ENCODE assay signal across 1 cellular context in the genomic region with DNA sequence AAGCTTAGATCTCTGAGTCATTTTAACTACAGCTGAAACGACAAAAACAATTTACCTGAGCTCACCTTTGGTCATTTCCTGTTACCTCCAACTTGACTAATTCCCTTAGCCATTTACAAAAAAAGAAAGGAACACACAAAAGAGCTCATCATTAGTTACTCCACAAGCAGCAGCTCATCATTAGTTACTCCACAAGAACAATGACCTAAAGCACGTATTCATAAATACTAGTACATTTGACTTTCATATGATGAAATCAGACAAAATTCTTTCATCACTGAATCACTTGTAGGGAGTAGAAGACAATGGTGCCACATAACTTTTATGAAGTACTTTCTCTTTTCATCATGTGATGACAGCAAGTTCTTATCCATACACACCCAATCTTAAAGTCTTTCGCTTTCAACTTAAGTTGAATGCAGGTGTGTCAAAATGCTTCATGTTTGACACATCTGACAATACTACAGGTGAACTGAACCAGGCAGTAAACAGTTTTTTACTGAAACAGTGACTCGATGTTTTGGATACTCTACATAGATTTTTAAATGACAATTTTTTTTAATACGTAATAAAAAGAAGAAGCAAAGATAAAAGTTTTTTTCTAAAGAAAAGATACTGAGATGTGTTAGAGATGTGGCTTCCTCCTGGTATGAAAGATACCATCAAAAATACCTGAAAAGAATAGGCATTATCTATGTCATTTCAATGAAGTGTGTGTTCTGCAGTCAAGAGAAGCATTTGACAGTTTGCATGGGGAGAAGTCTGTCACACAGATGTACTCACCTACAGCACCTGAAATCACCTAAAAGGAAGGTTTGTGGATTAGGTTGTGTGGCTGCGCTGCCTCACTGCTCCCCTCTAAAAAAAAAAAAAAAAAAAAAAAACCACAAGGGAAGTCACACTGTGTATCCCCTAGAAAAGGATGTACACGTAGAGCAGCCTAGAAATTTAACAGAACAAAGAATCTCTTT.
TF ChIP-seq lines count a peak whose summit lies in the region.

No MANE protein-coding gene starts in this region.

TF ChIP-seq in HepG2, 621 proteins besides CTCF, POLR2A, EP300 and RAD21 (continued from another document):
- TF ChIP-seq ZBTB20 (CRISPR knock-in tag; IDR thresholded peaks at IDR 0.05; ENCODE audit: borderline replicate concordance, low read depth) (no peak), ZNF512B (CRISPR knock-in tag; IDR thresholded peaks at IDR 0.05; ENCODE audit: borderline replicate concordance) (no peak), MAX (IDR thresholded peaks at IDR 0.05) (no peak), ZNF713 (CRISPR knock-in tag; IDR thresholded peaks at IDR 0.05) (no peak), ZBTB1 (CRISPR knock-in tag; IDR thresholded peaks at IDR 0.05; ENCODE audit: borderline replicate concordance) (no peak), IRF9 (CRISPR knock-in tag; IDR thresholded peaks at IDR 0.05; ENCODE audit: borderline replicate concordance) (no peak), ZNF570 (CRISPR knock-in tag; IDR thresholded peaks at IDR 0.05; ENCODE audit: borderline replicate concordance) (no peak)
- TF ChIP-seq, protein P1, sequence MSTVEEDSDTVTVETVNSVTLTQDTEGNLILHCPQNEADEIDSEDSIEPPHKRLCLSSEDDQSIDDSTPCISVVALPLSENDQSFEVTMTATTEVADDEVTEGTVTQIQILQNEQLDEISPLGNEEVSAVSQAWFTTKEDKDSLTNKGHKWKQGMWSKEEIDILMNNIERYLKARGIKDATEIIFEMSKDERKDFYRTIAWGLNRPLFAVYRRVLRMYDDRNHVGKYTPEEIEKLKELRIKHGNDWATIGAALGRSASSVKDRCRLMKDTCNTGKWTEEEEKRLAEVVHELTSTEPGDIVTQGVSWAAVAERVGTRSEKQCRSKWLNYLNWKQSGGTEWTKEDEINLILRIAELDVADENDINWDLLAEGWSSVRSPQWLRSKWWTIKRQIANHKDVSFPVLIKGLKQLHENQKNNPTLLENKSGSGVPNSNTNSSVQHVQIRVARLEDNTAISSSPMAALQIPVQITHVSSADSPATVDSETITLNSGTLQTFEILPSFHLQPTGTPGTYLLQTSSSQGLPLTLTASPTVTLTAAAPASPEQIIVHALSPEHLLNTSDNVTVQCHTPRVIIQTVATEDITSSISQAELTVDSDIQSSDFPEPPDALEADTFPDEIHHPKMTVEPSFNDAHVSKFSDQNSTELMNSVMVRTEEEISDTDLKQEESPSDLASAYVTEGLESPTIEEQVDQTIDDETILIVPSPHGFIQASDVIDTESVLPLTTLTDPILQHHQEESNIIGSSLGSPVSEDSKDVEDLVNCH (CRISPR knock-in tag; IDR thresholded peaks at IDR 0.05) = no peak
- TF ChIP-seq, protein P2, sequence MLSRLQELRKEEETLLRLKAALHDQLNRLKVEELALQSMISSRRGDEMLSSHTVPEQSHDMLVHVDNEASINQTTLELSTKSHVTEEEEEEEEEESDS (CRISPR knock-in tag; IDR thresholded peaks at IDR 0.05; ENCODE audit: borderline replicate concordance) = no peak
- TF ChIP-seq, protein P3, sequence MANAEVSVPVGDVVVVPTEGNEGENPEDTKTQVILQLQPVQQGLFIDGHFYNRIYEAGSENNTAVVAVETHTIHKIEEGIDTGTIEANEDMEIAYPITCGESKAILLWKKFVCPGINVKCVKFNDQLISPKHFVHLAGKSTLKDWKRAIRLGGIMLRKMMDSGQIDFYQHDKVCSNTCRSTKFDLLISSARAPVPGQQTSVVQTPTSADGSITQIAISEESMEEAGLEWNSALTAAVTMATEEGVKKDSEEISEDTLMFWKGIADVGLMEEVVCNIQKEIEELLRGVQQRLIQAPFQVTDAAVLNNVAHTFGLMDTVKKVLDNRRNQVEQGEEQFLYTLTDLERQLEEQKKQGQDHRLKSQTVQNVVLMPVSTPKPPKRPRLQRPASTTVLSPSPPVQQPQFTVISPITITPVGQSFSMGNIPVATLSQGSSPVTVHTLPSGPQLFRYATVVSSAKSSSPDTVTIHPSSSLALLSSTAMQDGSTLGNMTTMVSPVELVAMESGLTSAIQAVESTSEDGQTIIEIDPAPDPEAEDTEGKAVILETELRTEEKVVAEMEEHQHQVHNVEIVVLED (CRISPR knock-in tag; IDR thresholded peaks at IDR 0.05; ENCODE audit: borderline replicate concordance) = no peak
